8 cellular contexts compared by ENCODE assay signal in genomic region chr17:7328840-7329359, GRCh38. TPM values are rescaled to one million over a fixed set of nuclear protein-coding genes. Genes with fewer than 3 reads are reported as not detected.
DNase-seq lines count a peak whose midpoint lies in the region; ATAC-seq, FAIRE-seq and TF ChIP-seq lines count a peak whose summit lies in the region.

NEURL4 (minus strand) TSS chr17:7329335; CDS start chr17:7329312, 23 bp downstream.

- H3K9me3 ChIP-seq in A549 (no peaks in the 10 kb centered on the region), skeletal muscle tissue (ENCODE audit: control insufficient read depth in 3 of 3, low read length in 3 of 3) (no peaks in the 10 kb centered on the region)

- DNase-seq in A549 (ENCODE audit: low read depth in 1 of 2, low spot score in 1 of 2) (peak in 1 of 2 experiments; percentile 44), NCI-H226 (no peak)
- DNase-seq in stimulated activated CD4-positive, alpha-beta T cell treated with anti-CD3 and anti-CD28 coated beads, Interleukin-4, amount 100 ng/mL, for 1 hour, result no peak

- peaks cover 0 to 10% (median 0%) of the 10 kb centered on the region in 3 donors for H3K27me3 ChIP-seq in skeletal muscle tissue (ENCODE audit: control insufficient read depth in 3 of 3, insufficient read depth in 3 of 3, low read length in 3 of 3)

- ATAC-seq in A549 (peak; percentile 41 to 50), GM18858 (IDR thresholded peaks at IDR 0.05; ENCODE audit: unreplicated experiment) (peak; percentile 9), HG03520 (IDR thresholded peaks at IDR 0.05; ENCODE audit: unreplicated experiment) (peak; percentile 22)

- H3K4me3 ChIP-seq in A549, result peak within 1 kb of the TSS; percentile 81
- peak within 1 kb of the TSS; percentile 97 for H3K4me3 ChIP-seq in iPS-11a (ENCODE audit: low read depth, low read length)
- peak within 1 kb of the TSS; percentile 97 to 100 (median 99) for H3K4me3 ChIP-seq in skeletal muscle tissue (ENCODE audit: low read length in 3 of 3)

- WGBS in A549 (ENCODE audit: missing lambda C conversion rate), result 2% methylated on average over 27 of the region's 47 CpGs
- WGBS in adipose tissue, 3 donors, result 1% methylated on average over 30 to 47 of the region's 47 CpGs

- peak; percentile 56 for TF ChIP-seq POLR2A in A549 (IDR thresholded peaks at IDR 0.05; ENCODE audit: low read length)

- CTCF ChIA-PET in A549 (lab: Yijun Ruan, JAX), result interaction anchor here (0.8 to 23.9 kb wide), 10 partner anchors 9 to 283 kb away, joined by 3 to 433 read pairs (median 7); partner anchors contain the start of genes ACAP1, SENP3 and SLC2A4

- H3K9ac ChIP-seq in skeletal muscle tissue (ENCODE audit: low read depth in 1 of 3, low read length in 3 of 3), result peak within 1 kb of the TSS; percentile 91 to 95 (median 93)

- TF ChIP-seq RAD21 in A549 (conservative IDR thresholded peaks at IDR 0.05 in 1 of 2, IDR thresholded peaks at IDR 0.05 in 1 of 2), result no peak

- peak within 1 kb of the TSS; percentile 89 to 98 for H3K27ac ChIP-seq in A549
- H3K27ac ChIP-seq in adipose tissue (ENCODE audit: low read depth, low read length), result peak within 1 kb of the TSS; percentile 40
- peak within 1 kb of the TSS; percentile 88 for H3K27ac ChIP-seq in skeletal muscle tissue (ENCODE audit: low read depth, low read length)

- H3K4me2 ChIP-seq in A549, result peak within 1 kb of the TSS; percentile 95

- POLR2A ChIA-PET in A549 (lab: Yijun Ruan, JAX), result interaction anchor here (0.9 to 1.6 kb wide), 9 partner anchors 9 to 231 kb away, joined by 3 to 22 read pairs (median 5); partner anchors contain the start of genes GPS2 and PLSCR3

- TF ChIP-seq CTCF in A549 (IDR thresholded peaks at IDR 0.05), result no peak

- TF ChIP-seq EP300 in A549 (IDR thresholded peaks at IDR 0.05), result no peak

- FAIRE-seq in A549 (lab: Jason Lieb, UNC), result no peak

- peaks cover 24 to 29% (median 25%) of the 10 kb centered on the region in 3 donors for H3K36me3 ChIP-seq in skeletal muscle tissue (ENCODE audit: control insufficient read depth in 3 of 3, insufficient read depth in 3 of 3, low read length in 3 of 3)

- H3K4me1 ChIP-seq in A549 (peaks cover 15% of the 10 kb centered on the region; the same call in 2 of the 3 replicates), skeletal muscle tissue (ENCODE audit: control insufficient read depth in 3 of 3, insufficient read depth in 3 of 3, low read length in 3 of 3) (peaks cover 25 to 29% (median 27%) of the 10 kb centered on the region in 3 donors)

TF ChIP-seq in A549, 52 proteins besides CTCF, POLR2A, EP300 and RAD21:
- TF ChIP-seq CEBPB (IDR thresholded peaks at IDR 0.05), result no peak
- no peak for TF ChIP-seq MAFK (IDR thresholded peaks at IDR 0.05; ENCODE audit: partially characterized antibody)
- peak; percentile 53; the same call in 1 of the 2 replicates for TF ChIP-seq PHF8 (IDR thresholded peaks at IDR 0.05; ENCODE audit: borderline replicate concordance, low read depth)

RNA-seq across cellular contexts. Expression of gene NEURL4, which starts in this region (rescaled TPM):
- polyA plus RNA-seq in A549 (2011; rRNA removed) (12.2 and 18.3 TPM in 2 replicates), A549 (2017; fragmentation: RNase III; extraction: RNeasy Plus Mini Kit Qiagen cat#74134 plus additional on column Dnase treatment) (44.2 to 50.4 TPM (median 47.5 TPM) in 3 replicates), adipose tissue (10 to 100 TPM; 11.8 to 25.2 (median 17.9) TPM)
- 30.8 and 32.2 TPM in 2 replicates for polyA plus RNA-seq in A549 (2012; cell fraction: cytosol; rRNA removed)
- polyA plus RNA-seq in A549 (2012; cell fraction: nucleus; rRNA removed), result 199 and 235 TPM in 2 replicates
- 34.8 and 46.0 TPM in 2 replicates for polyA minus RNA-seq in A549 (2011; rRNA and poly(A)+ RNA removed)
- total RNA-seq in skeletal muscle tissue, result 19.8 TPM

Comparison
In these comparisons a context has a peak if more than half of its experiments do, and no peak if none do; other contexts are left out.
1. H3K27ac ChIP-seq: peak in every context shown above with its lines; median percentile 94 in A549; 88 in skeletal muscle tissue; 40 in adipose tissue.